Comparison of ENCODE assay signal across 18 cellular contexts in the genomic region with DNA sequence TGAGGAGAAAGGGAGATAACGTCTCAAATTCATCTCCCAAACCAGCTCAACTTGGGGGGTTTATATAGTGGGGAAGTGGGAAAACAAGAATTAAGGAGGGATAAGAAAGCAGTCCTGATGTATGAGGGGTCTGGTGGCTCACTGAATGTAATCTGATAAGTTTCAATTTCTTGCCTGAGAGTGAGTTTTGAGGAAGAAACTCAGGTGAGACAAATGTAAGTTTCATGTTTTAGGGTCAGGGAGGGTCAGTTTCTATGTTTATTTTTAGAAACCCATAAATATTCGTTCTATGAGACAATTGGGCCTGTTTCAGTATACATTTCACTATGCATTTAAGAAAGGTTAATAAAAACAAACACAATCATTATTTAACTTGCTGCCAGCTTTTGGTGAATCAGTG.
DNase-seq lines count a peak whose midpoint lies in the region; ATAC-seq and TF ChIP-seq lines count a peak whose summit lies in the region.
"Had no signal": no experiment of that assay in that cellular context is flagged by ENCODE, and none has a peak within 500 bp of the region (broad histone marks: within the 10 kb centered on the region; RNA-seq: fewer than 3 reads in every experiment).

No MANE protein-coding gene starts in this region.

- TF ChIP-seq CTCF in GM12865 (IDR thresholded peaks at IDR 0.05; ENCODE audit: insufficient read depth, low read depth, low read length, missing control alignments), result no peak
- no peak for TF ChIP-seq CTCF in stomach (IDR thresholded peaks at IDR 0.05)

- peak; percentile 48 for DNase-seq in GM12865 (ENCODE audit: low read depth)
- DNase-seq in stimulated activated CD4-positive, alpha-beta T cell treated with anti-CD3 and anti-CD28 coated beads, Interleukin-4, amount 100 ng/mL, for 4 hours, result no peak
- DNase-seq in NCI-H345 treated with DMSO at 0.1 percent for 48 hours (lab: John Stamatoyannopoulos, UW; ENCODE audit: unreplicated experiment), result no peak
- no peak for DNase-seq in stomach
- no peak for DNase-seq in posterior vena cava (ENCODE audit: low spot score)
- DNase-seq: activated CD8-positive, alpha-beta T cell treated with anti-CD3 and anti-CD28 coated beads for 36 hours; activated naive CD4-positive, alpha-beta T cell treated with Interleukin-2 at 50 U/mL for 16 hours; COR-L47; gastrocnemius medialis; GF-D8; KG1; NCI-H1436 treated with DMSO at 0.1 percent for 48 hours; NCI-H526 treated with DMSO at 0.1 percent for 48 hours; Right ventricle myocardium superior; transverse colon had no signal

- no peak for TF ChIP-seq POLR2A in stomach (IDR thresholded peaks at IDR 0.05)

- ATAC-seq in GM19438 (IDR thresholded peaks at IDR 0.05; ENCODE audit: low read depth, unreplicated experiment), result peak; percentile 86
- peak; percentile 54 for ATAC-seq in HG02623 (IDR thresholded peaks at IDR 0.05; ENCODE audit: unreplicated experiment)
- ATAC-seq in HG03442 (IDR thresholded peaks at IDR 0.05; ENCODE audit: unreplicated experiment), result peak; percentile 65
- ATAC-seq: activated CD8-positive, alpha-beta T cell treated with anti-CD3 and anti-CD28 coated beads for 36 hours; gastrocnemius medialis had no signal

- no peaks in the 10 kb centered on the region for H3K36me3 ChIP-seq in stomach
- H3K36me3 ChIP-seq: gastrocnemius medialis, transverse colon had no signal

- H3K27ac ChIP-seq in stomach, result no peak overlapping the region
- H3K27ac ChIP-seq: gastrocnemius medialis, transverse colon had no signal

- H3K4me3 ChIP-seq in GM12865 (ENCODE audit: low read depth, low read length) (no peak overlapping the region), stomach (no peak overlapping the region)
- H3K4me3 ChIP-seq: gastrocnemius medialis, transverse colon had no signal

- intact Hi-C loops in stomach (cut with DNase I; ENCODE audit: low total_unique reads), result no loop called here
- intact Hi-C loops in posterior vena cava (cut with DNase I), result no loop called here

- H3K4me1 ChIP-seq in stomach, result no peaks in the 10 kb centered on the region
- H3K4me1 ChIP-seq: gastrocnemius medialis, transverse colon had no signal

- H3K9me3 ChIP-seq in stomach, result no peaks in the 10 kb centered on the region
- H3K9me3 ChIP-seq: gastrocnemius medialis, transverse colon had no signal

- H3K27me3 ChIP-seq in stomach, result no peaks in the 10 kb centered on the region
- H3K27me3 ChIP-seq: gastrocnemius medialis, transverse colon had no signal

- no peak for TF ChIP-seq EP300 in stomach (IDR thresholded peaks at IDR 0.05)

- WGBS in stomach, 5 donors, result 29 to 49% (median 39%) methylated on average over 2 of the region's 2 CpGs
